24 cellular contexts compared by ENCODE assay signal in genomic region chr17:45675012-45675411, GRCh38.
"Had no signal": no experiment of that assay in that cellular context is flagged by ENCODE, and none has a peak within 500 bp of the region (broad histone marks: within the 10 kb centered on the region; RNA-seq: fewer than 3 reads in every experiment).

No MANE protein-coding gene starts in this region.

- H3K4me1 ChIP-seq: adrenal gland, ascending aorta, colonic mucosa, esophagus squamous epithelium, left ventricle myocardium inferior, prostate gland, sigmoid colon, stomach, tibial artery had no signal

- H3K9me3 ChIP-seq: adrenal gland, ascending aorta, colonic mucosa, ovary, prostate gland had no signal

- H3K27ac ChIP-seq: adrenal gland, ascending aorta, cardiac muscle cell, colonic mucosa, epithelial cell of prostate, esophagus squamous epithelium, left ventricle myocardium inferior, ovary, prostate gland, sigmoid colon, stomach, tibial artery had no signal

- H3K27me3 ChIP-seq: adrenal gland, ascending aorta, cardiac muscle cell, colonic mucosa, ovary, sigmoid colon had no signal

- H3K4me3 ChIP-seq: adrenal gland, ascending aorta, cardiac muscle cell, colonic mucosa, esophagus squamous epithelium, left ventricle myocardium inferior, ovary, prostate gland, sigmoid colon, smooth muscle cell, stomach, tibial artery had no signal

- H3K36me3 ChIP-seq: adrenal gland, ascending aorta, cardiac muscle cell, colonic mucosa, esophagus squamous epithelium, left ventricle myocardium inferior, ovary, prostate gland, sigmoid colon, stomach, tibial artery had no signal

- DNase-seq: activated CD4-positive, alpha-beta T cell treated with anti-CD3 and anti-CD28 coated beads for 36 hours; activated CD4-positive, CD25-positive, alpha-beta regulatory T cell; activated naive CD4-positive, alpha-beta T cell treated with Interleukin-2 at 50 U/mL for 16 hours; activated T-cell treated with anti-CD3 and anti-CD28 coated beads for 4 hours; activated T-cell treated with anti-CD3 and anti-CD28 coated beads, Interleukin-2, amount 50 U/mL, for 72 hours; adrenal gland; cerebellar nuclear complex; colonic mucosa; effector CD8-positive, alpha-beta T cell; esophagus squamous epithelium; foreskin melanocyte; left ventricle myocardium inferior; naive thymus-derived CD4-positive, alpha-beta T cell; ovary; sigmoid colon; stimulated activated CD4-positive, alpha-beta T cell treated with anti-CD3 and anti-CD28 coated beads, Interleukin-1b, Interleukin-23, amount 100 ng/mL, for 48 hours; stimulated activated naive B cell treated with anti-CD40 and anti-IgM and Interleukin-4, amounts not matched to agents 10 μg/mL and 1 μg/mL and 100 μg/mL, for 72 hours; stomach; tibial artery had no signal

- ATAC-seq: activated CD4-positive, alpha-beta T cell treated with anti-CD3 and anti-CD28 coated beads for 36 hours; activated T-cell treated with anti-CD3 and anti-CD28 coated beads, Interleukin-2, amount 50 U/mL, for 72 hours; naive thymus-derived CD4-positive, alpha-beta T cell; stimulated activated naive B cell treated with anti-CD40 and anti-IgM and Interleukin-4, amounts not matched to agents 10 μg/mL and 1 μg/mL and 100 μg/mL, for 72 hours had no signal
